In genomic region chr7:66125052-66125694, GRCh38 we compare ENCODE assay signal across 12 cellular contexts. TPM values are rescaled to one million over a fixed set of nuclear protein-coding genes. Genes with fewer than 3 reads are reported as not detected.
DNase-seq lines count a peak whose midpoint lies in the region; ATAC-seq and TF ChIP-seq lines count a peak whose summit lies in the region.
"Had no signal": no experiment of that assay in that cellular context is flagged by ENCODE, and none has a peak within 500 bp of the region (broad histone marks: within the 10 kb centered on the region; RNA-seq: fewer than 3 reads in every experiment).

No MANE protein-coding gene starts in this region.

- no peaks in the 10 kb centered on the region for H3K27me3 Mint-ChIP-seq in activated T-helper 2 cell treated with anti-CD3 and anti-CD28 coated beads, Interferon-gamma antibody, Interleukin-2, Interleukin-4, amounts not matched to agents 10 μg/mL and 5 μg/mL and 100 μg/mL, durations not matched to agents 14 hours and 24 hours and 36 hours (ENCODE audit: low read depth)
- peaks cover 0 to 25% (median 3%) of the 10 kb centered on the region in 3 donors for H3K27me3 Mint-ChIP-seq in immature natural killer cell (ENCODE audit: low read depth in 3 of 3)
- H3K27me3 Mint-ChIP-seq: memory B cell had no signal

- H3K36me3 ChIP-seq in upper lobe of left lung: no peaks in the 10 kb centered on the region

- no peaks in the 10 kb centered on the region for H3K9me3 Mint-ChIP-seq in activated naive CD4-positive, alpha-beta T cell treated with anti-CD3 and anti-CD28 coated beads, Interleukin-2, amount 50 U/mL, for 72 hours
- H3K9me3 Mint-ChIP-seq in activated T-helper 2 cell treated with anti-CD3 and anti-CD28 coated beads, Interferon-gamma antibody, Interleukin-2, Interleukin-4, amounts not matched to agents 10 μg/mL and 5 μg/mL and 100 μg/mL, durations not matched to agents 14 hours and 24 hours and 36 hours: no peaks in the 10 kb centered on the region
- no peaks in the 10 kb centered on the region for H3K9me3 Mint-ChIP-seq in immature natural killer cell
- H3K9me3 Mint-ChIP-seq: memory B cell had no signal

- H3K4me1 ChIP-seq in upper lobe of left lung: peaks cover 40 to 57% (median 49%) of the 10 kb centered on the region in 4 donors

- H3K4me3 Mint-ChIP-seq in activated T-helper 2 cell treated with anti-CD3 and anti-CD28 coated beads, Interferon-gamma antibody, Interleukin-2, Interleukin-4, amounts not matched to agents 10 μg/mL and 5 μg/mL and 100 μg/mL, durations not matched to agents 14 hours and 24 hours and 36 hours (ENCODE audit: low read depth): peak overlapping the region; percentile 15
- peak overlapping the region; percentile 39 to 75 (median 68) for H3K4me3 Mint-ChIP-seq in immature natural killer cell
- H3K4me3 Mint-ChIP-seq: memory B cell had no signal

- DNase-seq in activated naive CD4-positive, alpha-beta T cell treated with anti-CD3 and anti-CD28 coated beads, Interleukin-2, amount 50 U/mL, for 72 hours (ENCODE audit: low spot score in 2 of 2): no peak
- no peak for DNase-seq in activated naive CD4-positive, alpha-beta T cell (lab: John Stamatoyannopoulos, UW)
- no peak for DNase-seq in activated T-helper 2 cell treated with anti-CD3 and anti-CD28 coated beads, Interferon-gamma antibody, Interleukin-2, Interleukin-4, amounts not matched to agents 10 μg/mL and 5 μg/mL and 100 μg/mL, durations not matched to agents 14 hours and 24 hours and 36 hours (ENCODE audit: low spot score)
- DNase-seq in immature natural killer cell: peak; percentile 47 to 56 (median 49)
- no peak for DNase-seq in upper lobe of left lung
- no peak for DNase-seq in posterior cingulate gyrus
- DNase-seq in DMS153 (lab: John Stamatoyannopoulos, UW): no peak
- no peak for DNase-seq in occipital lobe (lab: John Stamatoyannopoulos, UW)
- DNase-seq: NCI-H526 treated with DMSO at 0.1 percent for 48 hours; stimulated activated CD8-positive, alpha-beta memory T cell treated with anti-CD3 and anti-CD28 coated beads, Interleukin-4, amount 100 ng/mL, for 48 hours had no signal

- no peak overlapping the region for H3K4me3 ChIP-seq in upper lobe of left lung
- H3K4me3 ChIP-seq: BLaER1 had no signal

- H3K27ac Mint-ChIP-seq in activated naive CD4-positive, alpha-beta T cell treated with anti-CD3 and anti-CD28 coated beads, Interleukin-2, amount 50 U/mL, for 72 hours: peak overlapping the region; percentile 60 to 64
- peak overlapping the region; percentile 65 for H3K27ac Mint-ChIP-seq in activated T-helper 2 cell treated with anti-CD3 and anti-CD28 coated beads, Interferon-gamma antibody, Interleukin-2, Interleukin-4, amounts not matched to agents 10 μg/mL and 5 μg/mL and 100 μg/mL, durations not matched to agents 14 hours and 24 hours and 36 hours
- H3K27ac Mint-ChIP-seq in immature natural killer cell: peak overlapping the region; percentile 90 to 98 (median 94)

- no peaks in the 10 kb centered on the region for H3K27me3 ChIP-seq in upper lobe of left lung
- H3K27me3 ChIP-seq: BLaER1 had no signal

- H3K36me3 Mint-ChIP-seq in activated naive CD4-positive, alpha-beta T cell treated with anti-CD3 and anti-CD28 coated beads, Interleukin-2, amount 50 U/mL, for 72 hours: no peaks in the 10 kb centered on the region
- H3K36me3 Mint-ChIP-seq in activated T-helper 2 cell treated with anti-CD3 and anti-CD28 coated beads, Interferon-gamma antibody, Interleukin-2, Interleukin-4, amounts not matched to agents 10 μg/mL and 5 μg/mL and 100 μg/mL, durations not matched to agents 14 hours and 24 hours and 36 hours (ENCODE audit: low read depth): peaks cover 27% of the 10 kb centered on the region
- H3K36me3 Mint-ChIP-seq in immature natural killer cell: peaks cover 3 to 4% (median 3%) of the 10 kb centered on the region in 3 donors

- no peak for ATAC-seq in activated naive CD4-positive, alpha-beta T cell treated with anti-CD3 and anti-CD28 coated beads, Interleukin-2, amount 50 U/mL, for 72 hours
- ATAC-seq in upper lobe of left lung (ENCODE audit: low FRiP score in 2 of 2): no peak

- peaks cover 31% of the 10 kb centered on the region for H3K4me1 Mint-ChIP-seq in activated T-helper 2 cell treated with anti-CD3 and anti-CD28 coated beads, Interferon-gamma antibody, Interleukin-2, Interleukin-4, amounts not matched to agents 10 μg/mL and 5 μg/mL and 100 μg/mL, durations not matched to agents 14 hours and 24 hours and 36 hours (ENCODE audit: low read depth)
- H3K4me1 Mint-ChIP-seq in immature natural killer cell: peaks cover 56 to 62% of the 10 kb centered on the region in 2 donors

- TF ChIP-seq EP300 in upper lobe of left lung (IDR thresholded peaks at IDR 0.05): no peak

- peak overlapping the region; percentile 21 to 61 (median 42) for H3K27ac ChIP-seq in upper lobe of left lung
- H3K27ac ChIP-seq: BLaER1 had no signal

- no peak for TF ChIP-seq POLR2A in upper lobe of left lung (IDR thresholded peaks at IDR 0.05)

- no peak for TF ChIP-seq CTCF in upper lobe of left lung (IDR thresholded peaks at IDR 0.05)

- intact Hi-C loops in activated T-helper 2 cell treated with anti-CD3 and anti-CD28 coated beads, Interferon-gamma antibody, Interleukin-2, Interleukin-4, amounts not matched to agents 10 μg/mL and 5 μg/mL and 100 μg/mL, durations not matched to agents 14 hours and 24 hours and 36 hours (cut with micrococcal nuclease): no loop called here
- intact Hi-C loops in posterior cingulate gyrus (cut with DNase I): no loop called here

- no peaks in the 10 kb centered on the region for H3K9me3 ChIP-seq in upper lobe of left lung
- H3K9me3 ChIP-seq: BLaER1 had no signal

- WGBS in upper lobe of left lung, 2 donors: 14 to 21% methylated on average over 4 of the region's 4 CpGs

RNA-seq across cellular contexts. Expression of gene CRCP, which starts 10.5 kb away (rescaled TPM):
- 10 to 100 TPM; 18.9 to 33.9 TPM for total RNA-seq in activated naive CD4-positive, alpha-beta T cell treated with anti-CD3 and anti-CD28 coated beads, Interleukin-2, amount 50 U/mL, for 72 hours
- total RNA-seq in activated T-helper 2 cell treated with anti-CD3 and anti-CD28 coated beads, Interferon-gamma antibody, Interleukin-2, Interleukin-4, amounts not matched to agents 10 μg/mL and 5 μg/mL and 100 μg/mL, durations not matched to agents 14 hours and 24 hours and 36 hours: 32.8 and 37.9 TPM in 2 replicates
- 10 to 100 TPM; 19.2 to 62.2 (median 23.2) TPM for polyA plus RNA-seq in immature natural killer cell
- 10 to 100 TPM; 31.1 to 91.1 (median 37.3) TPM for total RNA-seq in upper lobe of left lung
- 52.4 TPM for total RNA-seq in occipital lobe

RNA-seq across cellular contexts. Expression of gene ASL, which starts 49.6 kb away (rescaled TPM):
- total RNA-seq in activated naive CD4-positive, alpha-beta T cell treated with anti-CD3 and anti-CD28 coated beads, Interleukin-2, amount 50 U/mL, for 72 hours: 10 to 100 TPM; 22.6 to 30.7 TPM
- 48.0 and 49.1 TPM in 2 replicates for total RNA-seq in activated T-helper 2 cell treated with anti-CD3 and anti-CD28 coated beads, Interferon-gamma antibody, Interleukin-2, Interleukin-4, amounts not matched to agents 10 μg/mL and 5 μg/mL and 100 μg/mL, durations not matched to agents 14 hours and 24 hours and 36 hours
- 10 to 100 TPM; 52.3 to 69.5 (median 55.5) TPM for polyA plus RNA-seq in immature natural killer cell
- total RNA-seq in upper lobe of left lung (100 to 1,000 TPM in 1 of 6 donors, 10 to 100 TPM in 5; 45.5 to 101 (median 67.6) TPM), occipital lobe (4.5 TPM)

Comparison
In these comparisons a context has a peak if more than half of its experiments do, and no peak if none do; other contexts are left out.
1. DNase-seq: peak in immature natural killer cell (3 of 3); none in activated naive CD4-positive, alpha-beta T cell treated with anti-CD3 and anti-CD28 coated beads, Interleukin-2, amount 50 U/mL, for 72 hours (0 of 2), activated naive CD4-positive, alpha-beta T cell (0 of 4), activated T-helper 2 cell treated with anti-CD3 and anti-CD28 coated beads, Interferon-gamma antibody, Interleukin-2, Interleukin-4, amounts not matched to agents 10 μg/mL and 5 μg/mL and 100 μg/mL, durations not matched to agents 14 hours and 24 hours and 36 hours (single experiment), upper lobe of left lung (0 of 2), posterior cingulate gyrus (0 of 10), DMS153 (single experiment) and occipital lobe (single experiment).
2. Peak in every context shown above with its lines, with median percentiles within 50 percentile points of each other: H3K27ac Mint-ChIP-seq.